Comparison of ENCODE assay signal across 28 cellular contexts in the genomic region with DNA sequence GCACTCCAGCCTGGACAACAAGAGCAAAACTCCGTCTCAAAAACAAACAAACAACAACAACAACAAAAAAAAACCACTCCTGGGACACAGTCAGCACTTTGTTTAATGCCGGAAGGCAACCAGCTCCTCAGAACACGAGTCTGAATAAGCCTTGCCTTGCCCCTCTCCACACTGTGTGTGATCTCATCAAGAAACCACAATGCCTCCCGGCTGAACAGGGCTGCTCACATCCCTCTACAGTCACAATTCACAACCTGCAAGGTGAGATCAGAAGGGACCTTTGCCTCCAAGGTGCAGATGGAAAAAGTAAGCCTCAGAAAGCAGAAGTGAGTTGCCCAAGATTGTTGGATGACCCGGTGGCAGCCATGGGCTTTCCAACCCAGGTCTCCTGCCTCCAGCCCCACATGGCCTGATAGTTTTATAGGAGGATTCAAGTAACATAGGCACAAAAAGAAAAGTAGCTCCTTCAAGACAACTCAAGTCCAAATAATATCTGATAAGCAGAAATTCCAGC.
DNase-seq lines count a peak whose midpoint lies in the region; ATAC-seq and TF ChIP-seq lines count a peak whose summit lies in the region.
"Had no signal": no experiment of that assay in that cellular context is flagged by ENCODE, and none has a peak within 500 bp of the region (broad histone marks: within the 10 kb centered on the region; RNA-seq: fewer than 3 reads in every experiment).

No MANE protein-coding gene starts in this region.

- H3K27ac ChIP-seq in foreskin keratinocyte = no peak overlapping the region
- H3K27ac ChIP-seq: C4-2B, left ventricle myocardium inferior, psoas muscle, SJCRH30 had no signal

- ATAC-seq in GM19351 (IDR thresholded peaks at IDR 0.05; ENCODE audit: unreplicated experiment) (peak; percentile 73), foreskin keratinocyte (no peak), HG02938 (IDR thresholded peaks at IDR 0.05; ENCODE audit: unreplicated experiment) (no peak)
- peak; percentile 78 for ATAC-seq in activated CD8-positive, alpha-beta memory T cell treated with anti-CD3 and anti-CD28 coated beads, Interleukin-2, amount 10 ng/mL, durations not matched to agents 7 days and 5 days
- ATAC-seq in activated T-cell treated with anti-CD3 and anti-CD28 coated beads, Interleukin-2, amount 50 U/mL, for 72 hours (replicated peaks in 1 of 2) = no peak
- ATAC-seq: activated naive CD4-positive, alpha-beta T cell treated with anti-CD3 and anti-CD28 coated beads, Interleukin-2, amount 50 U/mL, for 72 hours; psoas muscle had no signal

- CTCF ChIA-PET in activated CD8-positive, alpha-beta memory T cell treated with anti-CD3 and anti-CD28 coated beads, Interleukin-2, amount 10 ng/mL, durations not matched to agents 7 days and 5 days (lab: Charles Lee) = no interaction called here
- CTCF ChIA-PET in activated naive CD4-positive, alpha-beta T cell treated with anti-CD3 and anti-CD28 coated beads for 36 hours (lab: Charles Lee) = interaction anchor here (0.8 kb wide), 1 partner anchor 122 kb away, joined by 4 read pairs; no protein-coding TSS in a partner anchor

- DNase-seq in ELF-1 (ENCODE audit: low read depth, low spot score) (peak; percentile 77), foreskin keratinocyte (peak; percentile 3 to 17), DMS114 treated with DMSO at 0.1 percent for 48 hours (lab: John Stamatoyannopoulos, UW; ENCODE audit: unreplicated experiment) (no peak)
- no peak for DNase-seq in activated CD8-positive, alpha-beta memory T cell treated with anti-CD3 and anti-CD28 coated beads, Interleukin-2, amount 10 ng/mL, durations not matched to agents 7 days and 5 days
- no peak for DNase-seq in activated naive CD4-positive, alpha-beta T cell treated with anti-CD3 and anti-CD28 coated beads for 36 hours
- no peak for DNase-seq in activated T-cell treated with anti-CD3 and anti-CD28 coated beads, Interleukin-2, amount 50 U/mL, for 72 hours
- DNase-seq: activated CD4-positive, alpha-beta T cell treated with anti-CD3 and anti-CD28 coated beads for 1 hour; activated T-cell treated with anti-CD3 and anti-CD28 coated beads, Interleukin-2, amount 50 U/mL, for 48 hours; Calu3; H9; KG1; left ventricle myocardium inferior; naive B cell; NCI-H1417 treated with DMSO at 0.1 percent for 48 hours; NCI-H2081; NCI-H2227 treated with DMSO at 0.1 percent for 48 hours; NCI-H69; occipital lobe; psoas muscle; SJCRH30; stimulated activated CD4-positive, alpha-beta T cell treated with anti-CD3 and anti-CD28 coated beads, Interleukin-15, amount 100 ng/mL, for 24 hours had no signal

- intact Hi-C loops in activated naive CD4-positive, alpha-beta T cell treated with anti-CD3 and anti-CD28 coated beads for 36 hours (cut with micrococcal nuclease) = no loop called here

- peak overlapping the region; percentile 33 for H3K27ac Mint-ChIP-seq in activated CD8-positive, alpha-beta memory T cell treated with anti-CD3 and anti-CD28 coated beads, Interleukin-2, amount 10 ng/mL, durations not matched to agents 7 days and 5 days
- H3K27ac Mint-ChIP-seq in activated naive CD4-positive, alpha-beta T cell treated with anti-CD3 and anti-CD28 coated beads for 36 hours = no peak overlapping the region
- no peak overlapping the region for H3K27ac Mint-ChIP-seq in activated T-cell treated with anti-CD3 and anti-CD28 coated beads, Interleukin-2, amount 50 U/mL, for 72 hours
- H3K27ac Mint-ChIP-seq: activated naive CD4-positive, alpha-beta T cell treated with anti-CD3 and anti-CD28 coated beads, Interleukin-2, amount 50 U/mL, for 72 hours; dendritic cell treated with granulocyte-macrophage colony-stimulating factor and Interleukin-4, amounts not matched to agents 40 ng/mL and 50 ng/mL, for 4 days; mesothelial cell of epicardium; naive B cell; stimulated activated naive CD8-positive, alpha-beta T cell treated with anti-CD3 and anti-CD28 coated beads, Interleukin-15, Interleukin-2, amounts not matched to agents 100 ng/mL and 50 ng/mL, for 24 hours had no signal

- H3K36me3 Mint-ChIP-seq in activated CD8-positive, alpha-beta memory T cell treated with anti-CD3 and anti-CD28 coated beads, Interleukin-2, amount 10 ng/mL, durations not matched to agents 7 days and 5 days = peaks cover 8% of the 10 kb centered on the region
- no peaks in the 10 kb centered on the region for H3K36me3 Mint-ChIP-seq in activated naive CD4-positive, alpha-beta T cell treated with anti-CD3 and anti-CD28 coated beads for 36 hours (ENCODE audit: low read depth)
- no peaks in the 10 kb centered on the region for H3K36me3 Mint-ChIP-seq in activated T-cell treated with anti-CD3 and anti-CD28 coated beads, Interleukin-2, amount 50 U/mL, for 72 hours (ENCODE audit: insufficient read depth in 2 of 2)
- H3K36me3 Mint-ChIP-seq: activated naive CD4-positive, alpha-beta T cell treated with anti-CD3 and anti-CD28 coated beads, Interleukin-2, amount 50 U/mL, for 72 hours; mesothelial cell of epicardium; naive B cell had no signal

- H3K9me3 Mint-ChIP-seq in activated CD8-positive, alpha-beta memory T cell treated with anti-CD3 and anti-CD28 coated beads, Interleukin-2, amount 10 ng/mL, durations not matched to agents 7 days and 5 days (ENCODE audit: low read depth) = no peaks in the 10 kb centered on the region
- H3K9me3 Mint-ChIP-seq in activated naive CD4-positive, alpha-beta T cell treated with anti-CD3 and anti-CD28 coated beads for 36 hours = no peaks in the 10 kb centered on the region
- H3K9me3 Mint-ChIP-seq in activated T-cell treated with anti-CD3 and anti-CD28 coated beads, Interleukin-2, amount 50 U/mL, for 72 hours = no peaks in the 10 kb centered on the region
- H3K9me3 Mint-ChIP-seq: activated naive CD4-positive, alpha-beta T cell treated with anti-CD3 and anti-CD28 coated beads, Interleukin-2, amount 50 U/mL, for 72 hours; dendritic cell treated with granulocyte-macrophage colony-stimulating factor and Interleukin-4, amounts not matched to agents 40 ng/mL and 50 ng/mL, for 4 days; H9; mesothelial cell of epicardium; naive B cell; stimulated activated naive CD8-positive, alpha-beta T cell treated with anti-CD3 and anti-CD28 coated beads, Interleukin-15, Interleukin-2, amounts not matched to agents 100 ng/mL and 50 ng/mL, for 24 hours had no signal

- H3K4me1 Mint-ChIP-seq in activated CD8-positive, alpha-beta memory T cell treated with anti-CD3 and anti-CD28 coated beads, Interleukin-2, amount 10 ng/mL, durations not matched to agents 7 days and 5 days = peaks cover 29% of the 10 kb centered on the region
- no peaks in the 10 kb centered on the region for H3K4me1 Mint-ChIP-seq in activated naive CD4-positive, alpha-beta T cell treated with anti-CD3 and anti-CD28 coated beads for 36 hours (ENCODE audit: low read depth)
- H3K4me1 Mint-ChIP-seq in activated T-cell treated with anti-CD3 and anti-CD28 coated beads, Interleukin-2, amount 50 U/mL, for 72 hours (ENCODE audit: low read depth) = no peaks in the 10 kb centered on the region
- H3K4me1 Mint-ChIP-seq: mesothelial cell of epicardium, naive B cell had no signal

- H3K27me3 Mint-ChIP-seq in activated CD8-positive, alpha-beta memory T cell treated with anti-CD3 and anti-CD28 coated beads, Interleukin-2, amount 10 ng/mL, durations not matched to agents 7 days and 5 days = no peaks in the 10 kb centered on the region
- peaks cover 15% of the 10 kb centered on the region for H3K27me3 Mint-ChIP-seq in activated naive CD4-positive, alpha-beta T cell treated with anti-CD3 and anti-CD28 coated beads for 36 hours (ENCODE audit: low read depth)
- H3K27me3 Mint-ChIP-seq in activated T-cell treated with anti-CD3 and anti-CD28 coated beads, Interleukin-2, amount 50 U/mL, for 72 hours (ENCODE audit: low read depth) = peaks cover 18% of the 10 kb centered on the region

- no peaks in the 10 kb centered on the region for H3K27me3 ChIP-seq in foreskin keratinocyte
- H3K27me3 ChIP-seq: SJCRH30 had no signal

- H3K4me1 ChIP-seq in foreskin keratinocyte = no peaks in the 10 kb centered on the region
- H3K4me1 ChIP-seq: left ventricle myocardium inferior, psoas muscle, SJCRH30 had no signal

- no peak overlapping the region for H3K4me3 Mint-ChIP-seq in activated CD8-positive, alpha-beta memory T cell treated with anti-CD3 and anti-CD28 coated beads, Interleukin-2, amount 10 ng/mL, durations not matched to agents 7 days and 5 days
- H3K4me3 Mint-ChIP-seq in activated naive CD4-positive, alpha-beta T cell treated with anti-CD3 and anti-CD28 coated beads for 36 hours = no peak overlapping the region
- no peak overlapping the region for H3K4me3 Mint-ChIP-seq in activated T-cell treated with anti-CD3 and anti-CD28 coated beads, Interleukin-2, amount 50 U/mL, for 72 hours
- H3K4me3 Mint-ChIP-seq: dendritic cell treated with granulocyte-macrophage colony-stimulating factor and Interleukin-4, amounts not matched to agents 40 ng/mL and 50 ng/mL, for 4 days; H9; mesothelial cell of epicardium; naive B cell; stimulated activated naive CD8-positive, alpha-beta T cell treated with anti-CD3 and anti-CD28 coated beads, Interleukin-15, Interleukin-2, amounts not matched to agents 100 ng/mL and 50 ng/mL, for 24 hours had no signal

- no peak for TF ChIP-seq CTCF in foreskin keratinocyte (conservative IDR thresholded peaks at IDR 0.05)

Comparison
In these comparisons a context has a peak if more than half of its experiments do, and no peak if none do; other contexts are left out.
1. DNase-seq: peak in ELF-1 (single experiment) and foreskin keratinocyte (2 of 2); none in activated CD8-positive, alpha-beta memory T cell treated with anti-CD3 and anti-CD28 coated beads, Interleukin-2, amount 10 ng/mL, durations not matched to agents 7 days and 5 days (single experiment), activated naive CD4-positive, alpha-beta T cell treated with anti-CD3 and anti-CD28 coated beads for 36 hours (single experiment), DMS114 treated with DMSO at 0.1 percent for 48 hours (single experiment) and activated T-cell treated with anti-CD3 and anti-CD28 coated beads, Interleukin-2, amount 50 U/mL, for 72 hours (0 of 2).
2. ATAC-seq: peak in GM19351 (single experiment) and activated CD8-positive, alpha-beta memory T cell treated with anti-CD3 and anti-CD28 coated beads, Interleukin-2, amount 10 ng/mL, durations not matched to agents 7 days and 5 days (single experiment); none in foreskin keratinocyte (single experiment), HG02938 (single experiment) and activated T-cell treated with anti-CD3 and anti-CD28 coated beads, Interleukin-2, amount 50 U/mL, for 72 hours (0 of 2).